ENCODE assay signal across 8 cellular contexts in the genomic region with DNA sequence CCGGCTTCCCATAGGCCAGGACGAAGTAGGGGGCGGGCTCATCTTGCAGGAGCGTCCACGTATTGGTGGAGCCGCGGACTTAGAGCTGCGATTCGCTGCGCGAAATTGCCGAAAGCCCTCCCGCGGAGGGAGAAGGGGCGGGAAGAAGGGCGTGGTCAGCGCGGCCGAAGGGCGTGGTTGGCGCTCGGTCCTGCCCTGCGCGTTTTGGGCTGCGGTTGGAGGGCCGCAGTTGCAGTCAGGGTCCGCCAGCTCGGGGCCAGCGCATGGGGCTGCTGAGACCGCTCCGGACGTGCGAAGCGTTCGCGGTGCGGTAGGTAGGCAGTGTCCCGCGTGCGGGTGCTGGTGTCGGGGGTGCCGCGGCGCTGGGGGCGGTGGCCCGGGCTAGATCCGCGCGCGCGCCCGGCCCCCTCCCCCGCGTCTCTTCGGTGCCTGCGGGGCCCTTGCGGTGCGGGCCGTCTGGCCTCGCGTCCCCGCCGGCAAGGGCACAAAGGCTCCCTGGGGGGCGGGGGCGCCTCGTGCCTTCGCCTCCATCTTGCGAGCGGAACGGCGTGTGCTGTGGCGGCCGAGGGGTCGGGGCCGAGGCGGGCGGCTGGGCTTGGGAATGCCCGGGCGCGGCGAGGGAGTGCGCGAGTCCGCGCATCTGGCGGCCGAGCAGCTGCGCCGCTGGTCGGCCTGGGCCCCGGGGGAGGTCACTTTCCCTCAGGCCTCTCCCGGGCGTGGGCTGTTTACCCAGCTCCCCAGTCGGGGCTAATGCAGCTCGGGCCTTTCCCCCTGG. TPM values are rescaled to one million over a fixed set of nuclear protein-coding genes. Genes with fewer than 3 reads are reported as not detected.
DNase-seq lines count a peak whose midpoint lies in the region; ATAC-seq, FAIRE-seq and TF ChIP-seq lines count a peak whose summit lies in the region.

A gene with protein sequence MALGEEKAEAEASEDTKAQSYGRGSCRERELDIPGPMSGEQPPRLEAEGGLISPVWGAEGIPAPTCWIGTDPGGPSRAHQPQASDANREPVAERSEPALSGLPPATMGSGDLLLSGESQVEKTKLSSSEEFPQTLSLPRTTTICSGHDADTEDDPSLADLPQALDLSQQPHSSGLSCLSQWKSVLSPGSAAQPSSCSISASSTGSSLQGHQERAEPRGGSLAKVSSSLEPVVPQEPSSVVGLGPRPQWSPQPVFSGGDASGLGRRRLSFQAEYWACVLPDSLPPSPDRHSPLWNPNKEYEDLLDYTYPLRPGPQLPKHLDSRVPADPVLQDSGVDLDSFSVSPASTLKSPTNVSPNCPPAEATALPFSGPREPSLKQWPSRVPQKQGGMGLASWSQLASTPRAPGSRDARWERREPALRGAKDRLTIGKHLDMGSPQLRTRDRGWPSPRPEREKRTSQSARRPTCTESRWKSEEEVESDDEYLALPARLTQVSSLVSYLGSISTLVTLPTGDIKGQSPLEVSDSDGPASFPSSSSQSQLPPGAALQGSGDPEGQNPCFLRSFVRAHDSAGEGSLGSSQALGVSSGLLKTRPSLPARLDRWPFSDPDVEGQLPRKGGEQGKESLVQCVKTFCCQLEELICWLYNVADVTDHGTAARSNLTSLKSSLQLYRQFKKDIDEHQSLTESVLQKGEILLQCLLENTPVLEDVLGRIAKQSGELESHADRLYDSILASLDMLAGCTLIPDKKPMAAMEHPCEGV (plus strand): TSS at position 202 of the 775 bp plus-strand sequence. CDS start 13,029 bp downstream, outside the sequence.

- DNase-seq in ELF-1 (ENCODE audit: low read depth, low spot score) (peak; percentile 99), H54 (ENCODE audit: insufficient read length, low spot score) (peak; percentile 95), LoVo (ENCODE audit: low spot score) (peak; percentile 98), RWPE1 (ENCODE audit: low spot score) (peak; percentile 98), fibroblast of peridontal ligament (ENCODE audit: extremely low read depth) (peak; percentile 94)
- peak; percentile 93 for DNase-seq in activated T-helper 9 cell treated with anti-CD3 and anti-CD28 coated beads, Interleukin-2, amount 50 U/mL, for 16 hours (ENCODE audit: low read depth)
- DNase-seq in naive thymus-derived CD8-positive, alpha-beta T cell = peak; percentile 87 to 97 (median 95)
- DNase-seq in stimulated activated naive B cell treated with anti-CD40 and anti-IgM and Interleukin-4, amounts not matched to agents 10 μg/mL and 1 μg/mL and 100 μg/mL, for 72 hours = peak; percentile 97

- FAIRE-seq in H54 (lab: Jason Lieb, UNC) = peak; percentile 94

- no peaks in the 10 kb centered on the region for H3K9me3 Mint-ChIP-seq in naive thymus-derived CD8-positive, alpha-beta T cell
- H3K9me3 Mint-ChIP-seq in stimulated activated naive B cell treated with anti-CD40 and anti-IgM and Interleukin-4, amounts not matched to agents 10 μg/mL and 1 μg/mL and 100 μg/mL, for 72 hours = peaks cover 0 to 3% of the 10 kb centered on the region in 2 donors

- H3K27me3 Mint-ChIP-seq in naive thymus-derived CD8-positive, alpha-beta T cell = no peaks in the 10 kb centered on the region
- no peaks in the 10 kb centered on the region for H3K27me3 Mint-ChIP-seq in stimulated activated naive B cell treated with anti-CD40 and anti-IgM and Interleukin-4, amounts not matched to agents 10 μg/mL and 1 μg/mL and 100 μg/mL, for 72 hours

- H3K4me3 Mint-ChIP-seq in naive thymus-derived CD8-positive, alpha-beta T cell = peak within 1 kb of the TSS; percentile 81 to 100 (median 98)
- peak within 1 kb of the TSS; percentile 99 for H3K4me3 Mint-ChIP-seq in stimulated activated naive B cell treated with anti-CD40 and anti-IgM and Interleukin-4, amounts not matched to agents 10 μg/mL and 1 μg/mL and 100 μg/mL, for 72 hours

- peaks cover 34 to 86% (median 78%) of the 10 kb centered on the region in 4 donors for H3K4me1 Mint-ChIP-seq in naive thymus-derived CD8-positive, alpha-beta T cell
- peaks cover 46 to 73% of the 10 kb centered on the region in 2 donors for H3K4me1 Mint-ChIP-seq in stimulated activated naive B cell treated with anti-CD40 and anti-IgM and Interleukin-4, amounts not matched to agents 10 μg/mL and 1 μg/mL and 100 μg/mL, for 72 hours

- ATAC-seq in naive thymus-derived CD8-positive, alpha-beta T cell = peak; percentile 86 to 87
- ATAC-seq in stimulated activated naive B cell treated with anti-CD40 and anti-IgM and Interleukin-4, amounts not matched to agents 10 μg/mL and 1 μg/mL and 100 μg/mL, for 72 hours (replicated peaks) = peak; percentile 84 to 88

- H3K27ac ChIP-seq in RWPE1 = peak within 1 kb of the TSS; percentile 75

- H3K36me3 Mint-ChIP-seq in naive thymus-derived CD8-positive, alpha-beta T cell = peaks cover 0 to 2% (median 0%) of the 10 kb centered on the region in 3 donors
- peaks cover 20 to 23% of the 10 kb centered on the region in 2 donors for H3K36me3 Mint-ChIP-seq in stimulated activated naive B cell treated with anti-CD40 and anti-IgM and Interleukin-4, amounts not matched to agents 10 μg/mL and 1 μg/mL and 100 μg/mL, for 72 hours

- no peak for TF ChIP-seq CTCF in RWPE1 (conservative IDR thresholded peaks at IDR 0.05; ENCODE audit: low read depth)

- CTCF ChIA-PET in RWPE1 (lab: Yijun Ruan, JAX) = interaction anchor here (0.6 to 1.0 kb wide), 3 partner anchors 64 to 502 kb away, joined by 3 to 4 read pairs (median 3); no protein-coding TSS in a partner anchor

- TF ChIP-seq POLR2A in H54 (IDR thresholded peaks at IDR 0.05; ENCODE audit: low read depth, low read length) = peak; percentile 91

- POLR2A ChIA-PET in RWPE1 (lab: Yijun Ruan, JAX; ENCODE audit: low non-redundant PET) = interaction anchor here (0.6 kb wide), 2 partner anchors 455 to 501 kb away, joined by 3 read pairs; no protein-coding TSS in a partner anchor
- POLR2A ChIA-PET in naive thymus-derived CD8-positive, alpha-beta T cell (lab: Charles Lee) = interaction anchor here (0.6 to 5.0 kb wide), 17 partner anchors 9 to 532 kb away, joined by 3 to 64 read pairs (median 5); a partner anchor contains a TSS

- peak within 1 kb of the TSS; percentile 82 to 99 (median 97) for H3K27ac Mint-ChIP-seq in naive thymus-derived CD8-positive, alpha-beta T cell
- H3K27ac Mint-ChIP-seq in stimulated activated naive B cell treated with anti-CD40 and anti-IgM and Interleukin-4, amounts not matched to agents 10 μg/mL and 1 μg/mL and 100 μg/mL, for 72 hours = peak within 1 kb of the TSS; percentile 97

RNA-seq across cellular contexts. Expression of the gene that starts here (rescaled TPM):
- 10 to 100 TPM; 53.3 to 61.7 TPM for total RNA-seq in naive thymus-derived CD8-positive, alpha-beta T cell
- polyA plus RNA-seq in naive thymus-derived CD8-positive, alpha-beta T cell = 10 to 100 TPM; 26.6 to 39.1 (median 34.7) TPM

Comparison
In these comparisons a context has a peak if more than half of its experiments do, and no peak if none do; other contexts are left out.
1. Peak in every context shown above with its lines: DNase-seq, ATAC-seq and H3K27ac ChIP-seq.